In the genomic region with DNA sequence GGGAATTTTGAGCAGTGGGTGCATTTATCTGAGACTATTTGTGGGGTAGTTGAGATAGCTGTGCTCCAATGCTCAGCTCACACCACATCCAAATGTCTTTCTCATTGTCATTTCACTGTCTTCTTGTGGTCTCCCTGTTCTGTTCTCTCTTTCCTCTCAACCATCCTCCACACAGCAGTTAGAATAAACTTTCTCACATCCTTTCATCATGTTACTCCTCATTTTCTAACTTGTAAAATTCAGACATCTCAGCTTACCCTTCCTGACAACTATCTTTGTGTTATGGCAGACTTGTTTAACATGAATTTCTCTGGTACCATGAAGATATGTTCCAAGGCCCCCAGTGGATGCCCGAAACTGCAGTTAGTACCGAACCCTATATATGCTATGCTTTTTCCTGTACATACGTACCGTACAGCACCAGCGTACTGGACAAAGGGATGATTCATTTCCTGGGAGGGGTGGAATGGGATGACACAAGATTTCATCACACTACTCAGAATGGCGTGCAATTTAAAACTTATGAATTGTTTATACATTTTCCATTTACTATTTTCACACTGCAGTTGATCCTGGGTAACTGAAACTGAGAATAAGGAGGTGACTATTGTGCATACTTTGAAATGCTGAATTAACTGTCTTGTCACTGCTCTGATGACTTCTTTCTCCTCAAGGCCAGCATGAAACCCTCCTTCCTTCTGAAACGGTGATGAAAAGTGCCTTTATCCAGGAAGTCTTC, we compare ENCODE assay signal across 9 cellular contexts.
DNase-seq lines count a peak whose midpoint lies in the region; ATAC-seq and TF ChIP-seq lines count a peak whose summit lies in the region.
"Had no signal": no experiment of that assay in that cellular context is flagged by ENCODE, and none has a peak within 500 bp of the region (broad histone marks: within the 10 kb centered on the region; RNA-seq: fewer than 3 reads in every experiment).

No MANE protein-coding gene starts in this region.

- H3K27ac ChIP-seq in AG04450 (ENCODE audit: low read depth, low read length) = peak overlapping the region; percentile 95
- H3K27ac ChIP-seq in foreskin keratinocyte = peak overlapping the region; percentile 98

- H3K27ac Mint-ChIP-seq in activated CD8-positive, alpha-beta T cell treated with anti-CD3 and anti-CD28 coated beads, Interleukin-2, amount 10 ng/mL, durations not matched to agents 7 days and 5 days = peak overlapping the region; percentile 88
- H3K27ac Mint-ChIP-seq: memory B cell had no signal

- POLR2A ChIA-PET in AG04450 (lab: Yijun Ruan, JAX) = interaction anchor here (0.6 to 1.7 kb wide), 3 partner anchors 26 to 180 kb away, joined by 3 to 7 read pairs (median 3); no protein-coding TSS in a partner anchor
- POLR2A ChIA-PET in activated CD8-positive, alpha-beta T cell treated with anti-CD3 and anti-CD28 coated beads, Interleukin-2, amount 10 ng/mL, durations not matched to agents 7 days and 5 days (lab: Charles Lee) = interaction anchor here (0.6 to 2.2 kb wide), 14 partner anchors 26 to 1282 kb away, joined by 3 to 8 read pairs (median 4); partner anchors contain the start of genes SCAF11 and SLC38A1

- no peaks in the 10 kb centered on the region for H3K9me3 Mint-ChIP-seq in activated CD8-positive, alpha-beta T cell treated with anti-CD3 and anti-CD28 coated beads, Interleukin-2, amount 10 ng/mL, durations not matched to agents 7 days and 5 days (ENCODE audit: insufficient read depth)
- H3K9me3 Mint-ChIP-seq: memory B cell had no signal

- peak overlapping the region; percentile 7 for H3K4me3 Mint-ChIP-seq in activated CD8-positive, alpha-beta T cell treated with anti-CD3 and anti-CD28 coated beads, Interleukin-2, amount 10 ng/mL, durations not matched to agents 7 days and 5 days
- H3K4me3 Mint-ChIP-seq: memory B cell had no signal

- H3K36me3 Mint-ChIP-seq in activated CD8-positive, alpha-beta T cell treated with anti-CD3 and anti-CD28 coated beads, Interleukin-2, amount 10 ng/mL, durations not matched to agents 7 days and 5 days (ENCODE audit: low read depth) = peaks cover 33% of the 10 kb centered on the region

- H3K4me3 ChIP-seq in AG04450 (ENCODE audit: low read depth, low read length) = peak overlapping the region; percentile 12; the same call in 1 of the 2 replicates

- CTCF ChIA-PET in AG04450 (lab: Charles Lee) = interaction anchor here (2.0 kb wide), 1 partner anchor 21 kb away, joined by 6 read pairs; no protein-coding TSS in a partner anchor
- CTCF ChIA-PET in activated CD8-positive, alpha-beta T cell treated with anti-CD3 and anti-CD28 coated beads, Interleukin-2, amount 10 ng/mL, durations not matched to agents 7 days and 5 days (lab: Charles Lee) = interaction anchor here (1.1 to 1.2 kb wide), 2 partner anchors 22 to 26 kb away, joined by 3 to 9 read pairs; no protein-coding TSS in a partner anchor

- H3K4me1 Mint-ChIP-seq in activated CD8-positive, alpha-beta T cell treated with anti-CD3 and anti-CD28 coated beads, Interleukin-2, amount 10 ng/mL, durations not matched to agents 7 days and 5 days (ENCODE audit: low read depth) = peaks cover 54% of the 10 kb centered on the region

- ATAC-seq in activated CD8-positive, alpha-beta T cell treated with anti-CD3 and anti-CD28 coated beads, Interleukin-2, amount 10 ng/mL, durations not matched to agents 7 days and 5 days = peak; percentile 79
- ATAC-seq in foreskin keratinocyte = peak; percentile 76
- ATAC-seq in GM21619 (IDR thresholded peaks at IDR 0.05; ENCODE audit: unreplicated experiment) = no peak
- ATAC-seq in GM18502 (IDR thresholded peaks at IDR 0.05; ENCODE audit: poor library complexity, unreplicated experiment) = no peak
- ATAC-seq in HG02840 (IDR thresholded peaks at IDR 0.05; ENCODE audit: low FRiP score, unreplicated experiment) = no peak

- TF ChIP-seq CTCF in AG04450 (IDR thresholded peaks at IDR 0.05; ENCODE audit: low read depth, low read length) (no peak), foreskin keratinocyte (conservative IDR thresholded peaks at IDR 0.05) (no peak)

- DNase-seq in AG04450 (ENCODE audit: low read depth, low spot score) (peak; percentile 84), LHCN-M2 (ENCODE audit: low read depth) (peak; percentile 75), foreskin keratinocyte (peak; percentile 91 to 96), AML-193 (lab: John Stamatoyannopoulos, UW) (no peak)
- peak; percentile 46 for DNase-seq in activated CD8-positive, alpha-beta T cell treated with anti-CD3 and anti-CD28 coated beads, Interleukin-2, amount 10 ng/mL, durations not matched to agents 7 days and 5 days

- peaks cover 67% of the 10 kb centered on the region for H3K4me1 ChIP-seq in foreskin keratinocyte

- no peaks in the 10 kb centered on the region for H3K27me3 ChIP-seq in AG04450 (ENCODE audit: control insufficient read depth, insufficient read depth, low read length)
- no peaks in the 10 kb centered on the region for H3K27me3 ChIP-seq in foreskin keratinocyte

- H3K9me3 ChIP-seq in AG04450 (ENCODE audit: control insufficient read depth, insufficient read depth, low read length) = peaks cover 8% of the 10 kb centered on the region

- H3K27me3 Mint-ChIP-seq in activated CD8-positive, alpha-beta T cell treated with anti-CD3 and anti-CD28 coated beads, Interleukin-2, amount 10 ng/mL, durations not matched to agents 7 days and 5 days (ENCODE audit: low read depth) = no peaks in the 10 kb centered on the region
- H3K27me3 Mint-ChIP-seq: memory B cell had no signal

Comparison
In these comparisons a context has a peak if more than half of its experiments do, and no peak if none do; other contexts are left out.
1. DNase-seq: peak in AG04450 (single experiment), LHCN-M2 (single experiment), activated CD8-positive, alpha-beta T cell treated with anti-CD3 and anti-CD28 coated beads, Interleukin-2, amount 10 ng/mL, durations not matched to agents 7 days and 5 days (single experiment) and foreskin keratinocyte (2 of 2); none in AML-193 (0 of 2).
2. ATAC-seq: peak in activated CD8-positive, alpha-beta T cell treated with anti-CD3 and anti-CD28 coated beads, Interleukin-2, amount 10 ng/mL, durations not matched to agents 7 days and 5 days (single experiment) and foreskin keratinocyte (single experiment); none in GM21619 (single experiment), GM18502 (single experiment) and HG02840 (single experiment).